In genomic region chr22:20580179-20580578, GRCh38 we compare ENCODE assay signal across 1 cellular context.
TF ChIP-seq lines count a peak whose summit lies in the region.

No MANE protein-coding gene starts in this region.

TF ChIP-seq in K562, 482 proteins besides CTCF, POLR2A, EP300 and RAD21 (continued from another document):
- no peak for TF ChIP-seq ATF6 (CRISPR knock-in tag; IDR thresholded peaks at IDR 0.05)
- TF ChIP-seq TRIM25 (IDR thresholded peaks at IDR 0.05; ENCODE audit: borderline replicate concordance) = no peak
- no peak for TF ChIP-seq HDAC6 (IDR thresholded peaks at IDR 0.05; ENCODE audit: low read depth, low read length)
- no peak for TF ChIP-seq ZNF311 (CRISPR knock-in tag; IDR thresholded peaks at IDR 0.05)
- TF ChIP-seq ZNF133 (CRISPR knock-in tag; IDR thresholded peaks at IDR 0.05) = no peak
- 0 out of 2 replicates have a peak, but pooled peaks have one; percentile 18 for TF ChIP-seq ZNF277 (CRISPR knock-in tag; IDR thresholded peaks at IDR 0.05; ENCODE audit: borderline replicate concordance)
- TF ChIP-seq ESRRA (IDR thresholded peaks at IDR 0.05; ENCODE audit: borderline replicate concordance, low read depth) = 0 out of 2 replicates have a peak, but pooled peaks have one; percentile 20
- TF ChIP-seq BMI1 (IDR thresholded peaks at IDR 0.05; ENCODE audit: low read length) = no peak
- no peak for TF ChIP-seq POLR3G (IDR thresholded peaks at IDR 0.05; ENCODE audit: extremely low read depth, insufficient read length, insufficient replicate concordance)
- TF ChIP-seq MIER1 (IDR thresholded peaks at IDR 0.05; ENCODE audit: low read depth) = no peak
- TF ChIP-seq USF1 (CRISPR knock-in tag; IDR thresholded peaks at IDR 0.05) = no peak
- no peak for TF ChIP-seq ZNF384 (IDR thresholded peaks at IDR 0.05; ENCODE audit: low read depth, low read length)
- TF ChIP-seq ZBTB1 (CRISPR knock-in tag; IDR thresholded peaks at IDR 0.05; ENCODE audit: borderline replicate concordance, low read depth) = 0 out of 2 replicates have a peak, but pooled peaks have one; percentile 1
- no peak for TF ChIP-seq RHOXF2B (CRISPR knock-in tag; conservative IDR thresholded peaks at IDR 0.05)
- TF ChIP-seq DLX4 (CRISPR knock-in tag; IDR thresholded peaks at IDR 0.05) = no peak
- no peak for TF ChIP-seq XRCC4 (IDR thresholded peaks at IDR 0.05; ENCODE audit: extremely low read depth, insufficient read depth, insufficient read length)
- TF ChIP-seq ERF (CRISPR knock-in tag; IDR thresholded peaks at IDR 0.05) = no peak
- no peak for TF ChIP-seq SIN3B (IDR thresholded peaks at IDR 0.05; ENCODE audit: low read depth)
- peak; percentile 53; the same call in 1 of the 2 replicates for TF ChIP-seq NR4A1 (CRISPR knock-in tag; IDR thresholded peaks at IDR 0.05)
- no peak for TF ChIP-seq NR4A1 (tag; IDR thresholded peaks at IDR 0.05)
- TF ChIP-seq SPI1 (IDR thresholded peaks at IDR 0.05; ENCODE audit: borderline replicate concordance, low read depth, low read length) = no peak
- no peak for TF ChIP-seq ZNF444 (CRISPR knock-in tag; IDR thresholded peaks at IDR 0.05)
- no peak for TF ChIP-seq CBX2 (IDR thresholded peaks at IDR 0.05; ENCODE audit: insufficient read depth, low read length, poor library complexity, severe bottlenecking)
- TF ChIP-seq CEBPB (tag; IDR thresholded peaks at IDR 0.05) = no peak
- no peak; the same call in 1 of the 2 replicates for TF ChIP-seq STAT6 (CRISPR knock-in tag; IDR thresholded peaks at IDR 0.05)
- peak; percentile 22; the same call in 1 of the 2 replicates for TF ChIP-seq HOMEZ (CRISPR knock-in tag; IDR thresholded peaks at IDR 0.05)
- TF ChIP-seq ZNF79 (CRISPR knock-in tag; IDR thresholded peaks at IDR 0.05; ENCODE audit: low read depth) = no peak
- TF ChIP-seq NFIC (IDR thresholded peaks at IDR 0.05) = no peak
- TF ChIP-seq IRF2 (CRISPR knock-in tag; IDR thresholded peaks at IDR 0.05) = no peak
- TF ChIP-seq RBFOX2 (IDR thresholded peaks at IDR 0.05; ENCODE audit: low read depth, low read length) = no peak
- no peak for TF ChIP-seq SMAD3 (CRISPR knock-in tag; conservative IDR thresholded peaks at IDR 0.05)
- TF ChIP-seq SMARCE1 (IDR thresholded peaks at IDR 0.05) = no peak
- no peak for TF ChIP-seq ESRRB (CRISPR knock-in tag; IDR thresholded peaks at IDR 0.05; ENCODE audit: borderline replicate concordance)
- TF ChIP-seq NEUROD1 (IDR thresholded peaks at IDR 0.05; ENCODE audit: borderline replicate concordance, low read depth, low read length, partially characterized antibody) = no peak
- TF ChIP-seq ILK (tag; IDR thresholded peaks at IDR 0.05; ENCODE audit: borderline replicate concordance, low read depth) = no peak
- no peak for TF ChIP-seq ZNF274 (IDR thresholded peaks at IDR 0.05; ENCODE audit: borderline replicate concordance, low read depth, low read length)
- no peak for TF ChIP-seq GTF3C2 (IDR thresholded peaks at IDR 0.05; ENCODE audit: borderline replicate concordance, extremely low read depth, insufficient read length)
- TF ChIP-seq CBX5 (IDR thresholded peaks at IDR 0.05; ENCODE audit: borderline replicate concordance, low read depth) = no peak
- no peak for TF ChIP-seq TCFL5 (CRISPR knock-in tag; conservative IDR thresholded peaks at IDR 0.05)
- TF ChIP-seq ZNF449 (CRISPR knock-in tag; IDR thresholded peaks at IDR 0.05) = no peak
- no peak for TF ChIP-seq NELFE (IDR thresholded peaks at IDR 0.05; ENCODE audit: insufficient read depth, insufficient read length)
- TF ChIP-seq CBFA2T3 (IDR thresholded peaks at IDR 0.05) = no peak
- no peak for TF ChIP-seq PHF21A (IDR thresholded peaks at IDR 0.05; ENCODE audit: borderline replicate concordance, low read depth)
- TF ChIP-seq NR2F6 (CRISPR knock-in tag; IDR thresholded peaks at IDR 0.05) = 0 out of 2 replicates have a peak, but pooled peaks have one; percentile 8
- TF ChIP-seq IRF9 (tag; IDR thresholded peaks at IDR 0.05) = no peak
